Comparison of ENCODE assay signal across 1 cellular context in the genomic region with DNA sequence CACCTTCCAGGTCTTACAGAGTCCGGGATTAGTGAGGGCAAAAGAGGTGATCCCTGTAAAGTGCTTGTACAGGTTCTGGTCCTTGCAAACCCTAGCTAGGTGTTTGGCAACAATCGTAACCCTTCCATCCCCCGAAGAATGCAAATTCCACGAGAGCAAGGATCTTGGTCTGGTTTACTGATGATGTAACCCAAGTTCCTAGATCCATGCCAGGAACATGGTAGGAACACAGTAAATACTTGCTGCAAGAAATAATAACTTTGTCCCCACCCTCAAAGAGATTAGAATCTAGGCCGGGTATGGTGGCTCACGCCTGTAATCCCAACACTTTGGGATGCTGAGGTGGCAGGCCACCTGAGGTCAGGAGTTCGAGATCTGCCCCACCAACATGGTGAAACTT.
TF ChIP-seq lines count a peak whose summit lies in the region.

No MANE protein-coding gene starts in this region.

TF ChIP-seq in A549, 52 proteins besides CTCF, POLR2A, EP300 and RAD21:
- TF ChIP-seq HEYL (CRISPR knock-in tag; IDR thresholded peaks at IDR 0.05): no peak
- TF ChIP-seq, protein P1, sequence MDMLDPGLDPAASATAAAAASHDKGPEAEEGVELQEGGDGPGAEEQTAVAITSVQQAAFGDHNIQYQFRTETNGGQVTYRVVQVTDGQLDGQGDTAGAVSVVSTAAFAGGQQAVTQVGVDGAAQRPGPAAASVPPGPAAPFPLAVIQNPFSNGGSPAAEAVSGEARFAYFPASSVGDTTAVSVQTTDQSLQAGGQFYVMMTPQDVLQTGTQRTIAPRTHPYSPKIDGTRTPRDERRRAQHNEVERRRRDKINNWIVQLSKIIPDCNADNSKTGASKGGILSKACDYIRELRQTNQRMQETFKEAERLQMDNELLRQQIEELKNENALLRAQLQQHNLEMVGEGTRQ (IDR thresholded peaks at IDR 0.05): no peak
TF ChIP-seq in A549: peak in this region for 0.
